ENCODE assay signal across 13 cellular contexts in the genomic region with DNA sequence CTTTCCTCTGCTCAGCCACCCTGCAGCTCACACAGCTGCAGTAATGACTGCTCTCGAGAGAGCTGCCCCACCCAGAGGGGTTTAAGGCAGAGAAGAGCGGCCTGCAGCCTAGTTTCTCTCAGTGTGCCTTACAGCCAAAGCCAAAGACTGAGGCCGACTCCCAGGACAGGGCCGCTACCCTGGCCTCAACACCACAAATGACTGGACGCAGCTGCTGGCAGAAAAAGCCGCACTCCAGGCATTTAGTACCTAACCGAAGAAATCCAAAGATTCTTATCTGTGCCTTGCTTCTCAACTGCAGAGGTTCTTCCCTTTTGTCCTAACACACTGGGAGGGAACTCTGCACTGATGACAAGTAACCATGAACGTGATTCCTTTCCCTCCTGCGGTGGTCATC.
A peak's percentile ranks its signal among the peaks of the same experiment; 100 is the strongest.
DNase-seq lines count a peak whose midpoint lies in the region; ATAC-seq and TF ChIP-seq lines count a peak whose summit lies in the region.
"Had no signal": no experiment of that assay in that cellular context is flagged by ENCODE, and none has a peak within 500 bp of the region (broad histone marks: within the 10 kb centered on the region; RNA-seq: fewer than 3 reads in every experiment).

No MANE protein-coding gene starts in this region.

- H3K27ac Mint-ChIP-seq in activated CD4-positive, alpha-beta T cell treated with anti-CD3 and anti-CD28 coated beads, Interleukin-2, amount 10 ng/mL, durations not matched to agents 7 days and 5 days, result peak overlapping the region; percentile 87
- peak overlapping the region; percentile 88 to 95 (median 91) for H3K27ac Mint-ChIP-seq in naive thymus-derived CD8-positive, alpha-beta T cell
- H3K27ac Mint-ChIP-seq: T-helper 1 cell treated with Interleukin-12 subunit alpha and Interleukin-12 subunit beta and Interleukin-4 antibody, amounts not matched to agents 30 μg/mL and 1 μg/mL, for 36 hours had no signal

- H3K4me3 Mint-ChIP-seq in activated CD4-positive, alpha-beta T cell treated with anti-CD3 and anti-CD28 coated beads, Interleukin-2, amount 10 ng/mL, durations not matched to agents 7 days and 5 days, result no peak overlapping the region
- H3K4me3 Mint-ChIP-seq in naive thymus-derived CD8-positive, alpha-beta T cell, result peak overlapping the region; percentile 47 to 82 (median 74)
- H3K4me3 Mint-ChIP-seq: activated T-cell treated with anti-CD3 and anti-CD28 coated beads, Interleukin-2, amount 50 U/mL, for 24 hours; T-helper 1 cell treated with Interleukin-12 subunit alpha and Interleukin-12 subunit beta and Interleukin-4 antibody, amounts not matched to agents 30 μg/mL and 1 μg/mL, for 36 hours had no signal

- ATAC-seq in naive thymus-derived CD8-positive, alpha-beta T cell, result peak in 1 of 2 donors; percentile 25

- no peaks in the 10 kb centered on the region for H3K36me3 Mint-ChIP-seq in activated CD4-positive, alpha-beta T cell treated with anti-CD3 and anti-CD28 coated beads, Interleukin-2, amount 10 ng/mL, durations not matched to agents 7 days and 5 days (ENCODE audit: low read depth)
- H3K36me3 Mint-ChIP-seq in naive thymus-derived CD8-positive, alpha-beta T cell, result no peaks in the 10 kb centered on the region

- peaks cover 40% of the 10 kb centered on the region for H3K4me1 Mint-ChIP-seq in activated CD4-positive, alpha-beta T cell treated with anti-CD3 and anti-CD28 coated beads, Interleukin-2, amount 10 ng/mL, durations not matched to agents 7 days and 5 days
- peaks cover 35 to 57% (median 54%) of the 10 kb centered on the region in 4 donors for H3K4me1 Mint-ChIP-seq in naive thymus-derived CD8-positive, alpha-beta T cell

- H3K9me3 Mint-ChIP-seq in activated CD4-positive, alpha-beta T cell treated with anti-CD3 and anti-CD28 coated beads, Interleukin-2, amount 10 ng/mL, durations not matched to agents 7 days and 5 days, result no peaks in the 10 kb centered on the region
- no peaks in the 10 kb centered on the region for H3K9me3 Mint-ChIP-seq in naive thymus-derived CD8-positive, alpha-beta T cell
- H3K9me3 Mint-ChIP-seq: activated T-cell treated with anti-CD3 and anti-CD28 coated beads, Interleukin-2, amount 50 U/mL, for 24 hours; T-helper 1 cell treated with Interleukin-12 subunit alpha and Interleukin-12 subunit beta and Interleukin-4 antibody, amounts not matched to agents 30 μg/mL and 1 μg/mL, for 36 hours had no signal

- H3K4me3 ChIP-seq in esophagus (ENCODE audit: low read depth in 1 of 2, low read length in 2 of 2), result no peak overlapping the region
- H3K4me3 ChIP-seq in tibial nerve, result no peak overlapping the region
- H3K4me3 ChIP-seq: A549 had no signal

- H3K27me3 ChIP-seq in esophagus (ENCODE audit: control insufficient read depth in 1 of 2, insufficient read depth in 2 of 2, low read length in 2 of 2) (no peaks in the 10 kb centered on the region), tibial nerve (no peaks in the 10 kb centered on the region)

- peak overlapping the region; percentile 51 to 63 for H3K27ac ChIP-seq in esophagus (ENCODE audit: low read depth in 2 of 2, low read length in 1 of 2)
- H3K27ac ChIP-seq in tibial nerve, result peak overlapping the region in 3 of 4 donors; percentile 29 to 73 (median 68)
- H3K27ac ChIP-seq: A549 had no signal

- no peaks in the 10 kb centered on the region for H3K27me3 Mint-ChIP-seq in activated CD4-positive, alpha-beta T cell treated with anti-CD3 and anti-CD28 coated beads, Interleukin-2, amount 10 ng/mL, durations not matched to agents 7 days and 5 days
- H3K27me3 Mint-ChIP-seq in naive thymus-derived CD8-positive, alpha-beta T cell, result no peaks in the 10 kb centered on the region
- H3K27me3 Mint-ChIP-seq: activated T-cell treated with anti-CD3 and anti-CD28 coated beads, Interleukin-2, amount 50 U/mL, for 24 hours had no signal

- no peaks in the 10 kb centered on the region for H3K4me1 ChIP-seq in esophagus (ENCODE audit: control insufficient read depth in 2 of 2, insufficient read depth in 2 of 2, low read length in 1 of 2)
- peaks cover 0 to 43% (median 15%) of the 10 kb centered on the region in 4 donors for H3K4me1 ChIP-seq in tibial nerve

- no peak for TF ChIP-seq POLR2A in tibial nerve (IDR thresholded peaks at IDR 0.05)

- no peaks in the 10 kb centered on the region for H3K36me3 ChIP-seq in esophagus (ENCODE audit: control insufficient read depth in 2 of 2, insufficient read depth in 2 of 2, low read length in 1 of 2)
- no peaks in the 10 kb centered on the region for H3K36me3 ChIP-seq in tibial nerve

- H3K9me3 ChIP-seq in esophagus (ENCODE audit: control insufficient read depth in 2 of 2, insufficient read depth in 1 of 2, low read depth in 1 of 2, low read length in 1 of 2) (no peaks in the 10 kb centered on the region), tibial nerve (no peaks in the 10 kb centered on the region)
- H3K9me3 ChIP-seq: A549 had no signal

- CTCF ChIA-PET in activated CD4-positive, alpha-beta T cell treated with anti-CD3 and anti-CD28 coated beads, Interleukin-2, amount 10 ng/mL, durations not matched to agents 7 days and 5 days (lab: Charles Lee), result no interaction called here

- no peak for TF ChIP-seq CTCF in tibial nerve (IDR thresholded peaks at IDR 0.05)

- no peak for TF ChIP-seq EP300 in tibial nerve (IDR thresholded peaks at IDR 0.05)

- 59 to 77% methylated on average over 9 of the region's 9 CpGs for WGBS in esophagus, 2 donors
- WGBS in tibial nerve, 2 donors, result 48 to 59% methylated on average over 8 to 9 of the region's 9 CpGs

- POLR2A ChIA-PET in activated CD4-positive, alpha-beta T cell treated with anti-CD3 and anti-CD28 coated beads, Interleukin-2, amount 10 ng/mL, durations not matched to agents 7 days and 5 days (lab: Charles Lee), result no interaction called here
- POLR2A ChIA-PET in naive thymus-derived CD8-positive, alpha-beta T cell (lab: Charles Lee), result interaction anchor here (1.0 to 1.4 kb wide), 2 partner anchors 92 to 192 kb away, joined by 3 to 4 read pairs; no protein-coding TSS in a partner anchor

- DNase-seq in activated CD4-positive, alpha-beta T cell treated with anti-CD3 and anti-CD28 coated beads, Interleukin-2, amount 10 ng/mL, durations not matched to agents 7 days and 5 days, result no peak
- no peak for DNase-seq in activated CD4-positive, alpha-beta T cell treated with anti-CD3 and anti-CD28 coated beads, Interleukin-2, amount 50 U/mL, for 1 hour
- DNase-seq in naive thymus-derived CD8-positive, alpha-beta T cell, result peak in 1 of 10 donors; percentile 10
- DNase-seq in tibial nerve (ENCODE audit: low spot score in 2 of 2), result no peak
- no peak for DNase-seq in NK-92 (lab: John Stamatoyannopoulos, UW; ENCODE audit: unreplicated experiment)
- DNase-seq in HuH-7.5 (ENCODE audit: low spot score), result no peak
- no peak for DNase-seq in NCI-H510A treated with DMSO at 0.1 percent for 48 hours (lab: John Stamatoyannopoulos, UW)
- DNase-seq: effector CD4-positive, alpha-beta T cell; NCI-H446 treated with DMSO at 0.1 percent for 48 hours had no signal
